24 cellular contexts compared by ENCODE assay signal in the genomic region with DNA sequence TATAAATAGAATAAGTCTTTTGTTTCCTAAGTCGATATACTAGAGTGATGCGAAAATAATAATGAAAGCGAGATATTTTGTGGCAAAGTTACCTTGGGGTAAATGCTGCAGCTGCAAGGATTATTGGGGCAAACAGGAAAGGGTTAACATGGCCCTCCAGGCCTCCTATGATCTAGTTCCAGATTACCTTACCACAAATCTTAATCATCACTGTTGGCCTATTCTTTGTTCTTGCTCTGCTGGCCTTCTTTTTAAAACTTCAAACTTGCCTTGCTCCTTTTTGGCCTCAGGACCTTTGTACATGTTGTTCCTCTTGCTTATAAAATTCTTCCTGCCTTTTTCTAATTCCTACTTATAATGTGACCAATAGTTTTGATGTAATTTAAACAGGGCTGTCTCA.
"Had no signal": no experiment of that assay in that cellular context is flagged by ENCODE, and none has a peak within 500 bp of the region (broad histone marks: within the 10 kb centered on the region; RNA-seq: fewer than 3 reads in every experiment).

No MANE protein-coding gene starts in this region.

- H3K4me2 ChIP-seq: smooth muscle cell had no signal

- H3K9me3 Mint-ChIP-seq: natural killer cell treated with Interleukin-12 subunit alpha and Interleukin-12 subunit beta and Interleukin-15 and Interleukin-18, amount 100 ng/mL, for 72 hours; stimulated activated naive CD8-positive, alpha-beta T cell treated with anti-CD3 and anti-CD28 coated beads, Interleukin-15, amount 100 ng/mL, for 72 hours had no signal

- H3K27ac Mint-ChIP-seq: naive thymus-derived CD4-positive, alpha-beta T cell; natural killer cell treated with Interleukin-12 subunit alpha and Interleukin-12 subunit beta and Interleukin-15 and Interleukin-18, amount 100 ng/mL, for 72 hours; progenitor cell of endocrine pancreas; stimulated activated memory B cell treated with anti-CD40 and anti-IgM and Interleukin-4, amounts not matched to agents 10 μg/mL and 1 μg/mL and 100 μg/mL, for 72 hours; stimulated activated naive CD8-positive, alpha-beta T cell treated with anti-CD3 and anti-CD28 coated beads, Interleukin-15, amount 100 ng/mL, for 72 hours; type B pancreatic cell had no signal

- H3K4me3 ChIP-seq: lower lobe of right lung, mucosa of descending colon, ovary, right atrium auricular region, right lobe of liver, smooth muscle cell, tibial nerve, vagina had no signal

- ATAC-seq: left ventricle myocardium superior; lower lobe of right lung; mucosa of descending colon; naive thymus-derived CD4-positive, alpha-beta T cell; natural killer cell treated with Interleukin-12 subunit alpha and Interleukin-12 subunit beta and Interleukin-15 and Interleukin-18, amount 100 ng/mL, for 72 hours; right lobe of liver; stimulated activated memory B cell treated with anti-CD40 and anti-IgM and Interleukin-4, amounts not matched to agents 10 μg/mL and 1 μg/mL and 100 μg/mL, for 72 hours; stimulated activated naive CD8-positive, alpha-beta T cell treated with anti-CD3 and anti-CD28 coated beads, Interleukin-15, amount 100 ng/mL, for 72 hours had no signal

- H3K4me1 ChIP-seq: lower lobe of right lung, right lobe of liver, tibial nerve had no signal

- DNase-seq: islet precursor cell; left ventricle myocardium superior; lower lobe of right lung; mesendoderm; midbrain; mucosa of descending colon; naive thymus-derived CD4-positive, alpha-beta T cell; ovary; right lobe of liver; stimulated activated CD4-positive, alpha-beta T cell treated with anti-CD3 and anti-CD28 coated beads, Interleukin-1b, Interleukin-23, amount 100 ng/mL, for 48 hours; stimulated activated CD4-positive, alpha-beta T cell treated with anti-CD3 and anti-CD28 coated beads, Interleukin-2, amount 100 ng/mL, for 48 hours; stimulated activated CD4-positive, alpha-beta T cell treated with anti-CD3 and anti-CD28 coated beads, Interleukin-4, amount 100 ng/mL, for 4 hours; stimulated activated CD8-positive, alpha-beta memory T cell treated with anti-CD3 and anti-CD28 coated beads, Interleukin-4, amount 100 ng/mL, for 48 hours; stimulated activated naive CD4-positive, alpha-beta T cell treated with Interleukin-2 at 50 U/mL for 16 hours; stimulated activated naive CD8-positive, alpha-beta T cell treated with anti-CD3 and anti-CD28 coated beads, Interleukin-15, amount 100 ng/mL, for 72 hours; substantia nigra had no signal

- H3K27ac ChIP-seq: lower lobe of right lung, ovary, right atrium auricular region, right lobe of liver, tibial nerve, vagina had no signal

- H3K4me3 Mint-ChIP-seq: naive thymus-derived CD4-positive, alpha-beta T cell; natural killer cell treated with Interleukin-12 subunit alpha and Interleukin-12 subunit beta and Interleukin-15 and Interleukin-18, amount 100 ng/mL, for 72 hours; stimulated activated memory B cell treated with anti-CD40 and anti-IgM and Interleukin-4, amounts not matched to agents 10 μg/mL and 1 μg/mL and 100 μg/mL, for 72 hours; stimulated activated naive CD8-positive, alpha-beta T cell treated with anti-CD3 and anti-CD28 coated beads, Interleukin-15, amount 100 ng/mL, for 72 hours; type B pancreatic cell had no signal

- H3K27me3 ChIP-seq: ovary, right atrium auricular region, right lobe of liver, tibial nerve, vagina had no signal

- H3K36me3 ChIP-seq: lower lobe of right lung, ovary, right atrium auricular region, right lobe of liver, tibial nerve, vagina had no signal

- H3K4me1 Mint-ChIP-seq: naive thymus-derived CD4-positive, alpha-beta T cell; stimulated activated memory B cell treated with anti-CD40 and anti-IgM and Interleukin-4, amounts not matched to agents 10 μg/mL and 1 μg/mL and 100 μg/mL, for 72 hours; stimulated activated naive CD8-positive, alpha-beta T cell treated with anti-CD3 and anti-CD28 coated beads, Interleukin-15, amount 100 ng/mL, for 72 hours had no signal

- H3K27me3 Mint-ChIP-seq: naive thymus-derived CD4-positive, alpha-beta T cell; natural killer cell treated with Interleukin-12 subunit alpha and Interleukin-12 subunit beta and Interleukin-15 and Interleukin-18, amount 100 ng/mL, for 72 hours; progenitor cell of endocrine pancreas; stimulated activated memory B cell treated with anti-CD40 and anti-IgM and Interleukin-4, amounts not matched to agents 10 μg/mL and 1 μg/mL and 100 μg/mL, for 72 hours; stimulated activated naive CD8-positive, alpha-beta T cell treated with anti-CD3 and anti-CD28 coated beads, Interleukin-15, amount 100 ng/mL, for 72 hours; type B pancreatic cell had no signal

- H3K9me3 ChIP-seq: lower lobe of right lung, mucosa of descending colon, ovary, right atrium auricular region, right lobe of liver, tibial nerve, vagina had no signal

- H3K36me3 Mint-ChIP-seq: naive thymus-derived CD4-positive, alpha-beta T cell; natural killer cell treated with Interleukin-12 subunit alpha and Interleukin-12 subunit beta and Interleukin-15 and Interleukin-18, amount 100 ng/mL, for 72 hours; stimulated activated memory B cell treated with anti-CD40 and anti-IgM and Interleukin-4, amounts not matched to agents 10 μg/mL and 1 μg/mL and 100 μg/mL, for 72 hours had no signal
